In genomic region chr1:8712413-8713229, GRCh38 we compare ENCODE assay signal across 8 cellular contexts.
DNase-seq lines count a peak whose midpoint lies in the region; ATAC-seq and TF ChIP-seq lines count a peak whose summit lies in the region.

No MANE protein-coding gene starts in this region.

- peak overlapping the region; percentile 42 for H3K4me2 ChIP-seq in mesenchymal stem cell (ENCODE audit: low read length, poor library complexity, severe bottlenecking)

- H3K4me1 ChIP-seq in Peyer's patch (peaks cover 0 to 22% (median 7%) of the 10 kb centered on the region in 4 donors), mesenchymal stem cell (ENCODE audit: control insufficient read depth, insufficient read depth, low read depth, low read length) (peaks cover 3% of the 10 kb centered on the region), upper lobe of right lung (peaks cover 41% of the 10 kb centered on the region)

- TF ChIP-seq CTCF in Peyer's patch (IDR thresholded peaks at IDR 0.05): no peak
- TF ChIP-seq CTCF in coronary artery (IDR thresholded peaks at IDR 0.05): no peak
- no peak for TF ChIP-seq CTCF in upper lobe of right lung (IDR thresholded peaks at IDR 0.05)

- H2BK120ac ChIP-seq in mesenchymal stem cell (ENCODE audit: low read depth, low read length): no peak overlapping the region

- no peaks in the 10 kb centered on the region for H3K9me3 ChIP-seq in Peyer's patch
- no peaks in the 10 kb centered on the region for H3K9me3 ChIP-seq in mesenchymal stem cell (ENCODE audit: control insufficient read depth, low read length)
- no peaks in the 10 kb centered on the region for H3K9me3 ChIP-seq in upper lobe of right lung

- no peaks in the 10 kb centered on the region for H3K27me3 ChIP-seq in Peyer's patch
- H3K27me3 ChIP-seq in mesenchymal stem cell (ENCODE audit: control insufficient read depth in 1 of 2, insufficient read depth in 1 of 2, low read length in 2 of 2): no peaks in the 10 kb centered on the region
- H3K27me3 ChIP-seq in upper lobe of right lung: no peaks in the 10 kb centered on the region

- intact Hi-C loops in upper lobe of right lung (cut with DNase I): no loop called here
- intact Hi-C loops in posterior vena cava (cut with DNase I): no loop called here

- H4K91ac ChIP-seq in mesenchymal stem cell (ENCODE audit: low read length): no peak overlapping the region

- H3K36me3 ChIP-seq in Peyer's patch: no peaks in the 10 kb centered on the region
- H3K36me3 ChIP-seq in mesenchymal stem cell (ENCODE audit: control insufficient read depth in 1 of 2, insufficient read depth in 2 of 2, low read depth in 1 of 2, low read length in 2 of 2): no peaks in the 10 kb centered on the region
- H3K36me3 ChIP-seq in upper lobe of right lung: no peaks in the 10 kb centered on the region

- no peak overlapping the region for H4K8ac ChIP-seq in mesenchymal stem cell (ENCODE audit: low read length)

- H3K23ac ChIP-seq in mesenchymal stem cell (ENCODE audit: low read length in 2 of 2): no peak overlapping the region

- H2BK15ac ChIP-seq in mesenchymal stem cell (ENCODE audit: low read depth, poor library complexity, severe bottlenecking): no peak overlapping the region

- peaks cover 20% of the 10 kb centered on the region for H3K79me1 ChIP-seq in mesenchymal stem cell (replicated peaks; ENCODE audit: low read length, poor library complexity, severe bottlenecking)

- H3K14ac ChIP-seq in mesenchymal stem cell (ENCODE audit: low read length in 2 of 2): no peak overlapping the region

- H3K18ac ChIP-seq in mesenchymal stem cell (ENCODE audit: low read depth in 1 of 2, low read length in 2 of 2): no peak overlapping the region

- no peak overlapping the region for H2BK5ac ChIP-seq in mesenchymal stem cell (ENCODE audit: low read depth, low read length, poor library complexity, severe bottlenecking)

- ATAC-seq in upper lobe of right lung: peak; percentile 71
- ATAC-seq in GM18867 (IDR thresholded peaks at IDR 0.05; ENCODE audit: unreplicated experiment): no peak

- peak overlapping the region; percentile 50 to 69 (median 56) for H3K27ac ChIP-seq in Peyer's patch
- peak overlapping the region; percentile 6 to 67 for H3K27ac ChIP-seq in coronary artery
- peak overlapping the region; percentile 90 for H3K27ac ChIP-seq in mesenchymal stem cell (ENCODE audit: low read length, poor library complexity, severe bottlenecking)
- H3K27ac ChIP-seq in upper lobe of right lung: peak overlapping the region; percentile 73

- DNase-seq in DMS153 (lab: John Stamatoyannopoulos, UW) (peak; percentile 100), LHCN-M2 (ENCODE audit: low read depth) (peak; percentile 94), Peyer's patch (no peak), coronary artery (ENCODE audit: low spot score) (no peak), mesenchymal stem cell (peak; percentile 96), upper lobe of right lung (no peak), posterior vena cava (ENCODE audit: low spot score) (no peak)

- no peak overlapping the region for H3K4ac ChIP-seq in mesenchymal stem cell (ENCODE audit: low read depth in 1 of 2, low read length in 2 of 2)

- H2BK12ac ChIP-seq in mesenchymal stem cell (ENCODE audit: low read length in 2 of 2): no peak overlapping the region

- no peak overlapping the region for H2AFZ ChIP-seq in mesenchymal stem cell (ENCODE audit: low read depth, low read length)

- 0% methylated on average over 3 of the region's 5 CpGs for WGBS in mesenchymal stem cell

- peak overlapping the region; percentile 60 for H3K9ac ChIP-seq in mesenchymal stem cell (ENCODE audit: low read length)

- TF ChIP-seq POLR2A in Peyer's patch (IDR thresholded peaks at IDR 0.05): no peak

- H3K4me3 ChIP-seq in Peyer's patch: peak overlapping the region in 1 of 4 donors; percentile 6
- H3K4me3 ChIP-seq in coronary artery: peak overlapping the region; percentile 45
- peak overlapping the region in 1 of 2 experiments; percentile 10 for H3K4me3 ChIP-seq in mesenchymal stem cell (ENCODE audit: insufficient read depth in 1 of 2, low read depth in 1 of 2, low read length in 2 of 2)
- H3K4me3 ChIP-seq in upper lobe of right lung: peak overlapping the region; percentile 18

- no peak overlapping the region for H2AK5ac ChIP-seq in mesenchymal stem cell (ENCODE audit: low read length, severe bottlenecking)

Comparison
In these comparisons a context has a peak if more than half of its experiments do, and no peak if none do; other contexts are left out.
1. DNase-seq: peak in DMS153 (single experiment), LHCN-M2 (single experiment) and mesenchymal stem cell (single experiment); none in Peyer's patch (0 of 3), coronary artery (single experiment), upper lobe of right lung (single experiment) and posterior vena cava (single experiment).
2. H3K27ac ChIP-seq: peak in every context shown above with its lines; median percentile 90 in mesenchymal stem cell; 73 in upper lobe of right lung; 56 in Peyer's patch; 36 in coronary artery.